21 cellular contexts compared by ENCODE assay signal in genomic region chr2:60741588-60741987, GRCh38.
"Had no signal": no experiment of that assay in that cellular context is flagged by ENCODE, and none has a peak within 500 bp of the region (broad histone marks: within the 10 kb centered on the region; RNA-seq: fewer than 3 reads in every experiment).

No MANE protein-coding gene starts in this region.

- H3K4me2 ChIP-seq: hepatocyte, smooth muscle cell had no signal

- H3K4me1 ChIP-seq: sigmoid colon, vagina had no signal

- FAIRE-seq: bronchial epithelial cell, endometrium had no signal

- H3K36me3 Mint-ChIP-seq: activated naive CD8-positive, alpha-beta T cell treated with anti-CD3 and anti-CD28 coated beads, Interleukin-2, amount 10 ng/mL, durations not matched to agents 7 days and 5 days; stimulated activated memory B cell treated with anti-CD40 and anti-IgM and Interleukin-4, amounts not matched to agents 10 μg/mL and 1 μg/mL and 100 μg/mL, for 72 hours; type B pancreatic cell had no signal

- H2AFZ ChIP-seq: hepatocyte had no signal

- H3K27me3 ChIP-seq: vagina had no signal

- H3K27ac Mint-ChIP-seq: activated naive CD4-positive, alpha-beta T cell treated with anti-CD3 and anti-CD28 coated beads for 36 hours; activated naive CD8-positive, alpha-beta T cell treated with anti-CD3 and anti-CD28 coated beads, Interleukin-2, amount 10 ng/mL, durations not matched to agents 7 days and 5 days; activated T-cell treated with anti-CD3 and anti-CD28 coated beads, Interleukin-2, amount 50 U/mL, for 72 hours; stimulated activated memory B cell treated with anti-CD40 and anti-IgM and Interleukin-4, amounts not matched to agents 10 μg/mL and 1 μg/mL and 100 μg/mL, for 72 hours; T-helper 17 cell; type B pancreatic cell had no signal

- H3K4me3 ChIP-seq: hepatocyte, sigmoid colon, smooth muscle cell, thoracic aorta, vagina had no signal

- DNase-seq: activated effector memory CD4-positive, alpha-beta T cell treated with Interleukin-2 at 50 U/mL for 16 hours; activated naive CD4-positive, alpha-beta T cell treated with anti-CD3 and anti-CD28 coated beads for 36 hours; activated naive CD8-positive, alpha-beta T cell treated with anti-CD3 and anti-CD28 coated beads, Interleukin-2, amount 10 ng/mL, durations not matched to agents 7 days and 5 days; activated T-cell treated with anti-CD3 and anti-CD28 coated beads, Interleukin-2, amount 50 U/mL, for 72 hours; cortex of kidney; foreskin melanocyte; left ventricle myocardium superior; occipital lobe; stimulated activated CD4-positive, alpha-beta T cell treated with anti-CD3 and anti-CD28 coated beads, Interleukin-15, amount 100 ng/mL, for 24 hours; SW 1271; T-helper 17 cell had no signal

- H3K9me3 Mint-ChIP-seq: activated naive CD4-positive, alpha-beta T cell treated with anti-CD3 and anti-CD28 coated beads for 36 hours; activated T-cell treated with anti-CD3 and anti-CD28 coated beads, Interleukin-2, amount 50 U/mL, for 72 hours; nephron; type B pancreatic cell had no signal

- H3K36me3 ChIP-seq: sigmoid colon, thoracic aorta, vagina had no signal

- H3K27ac ChIP-seq: hepatocyte, sigmoid colon, thoracic aorta, vagina had no signal

- H3K79me2 ChIP-seq: hepatocyte had no signal

- H3K9me3 ChIP-seq: sigmoid colon, thoracic aorta, vagina had no signal

- H3K4me1 Mint-ChIP-seq: stimulated activated memory B cell treated with anti-CD40 and anti-IgM and Interleukin-4, amounts not matched to agents 10 μg/mL and 1 μg/mL and 100 μg/mL, for 72 hours had no signal

- H3K4me3 Mint-ChIP-seq: activated naive CD4-positive, alpha-beta T cell treated with anti-CD3 and anti-CD28 coated beads for 36 hours; activated naive CD8-positive, alpha-beta T cell treated with anti-CD3 and anti-CD28 coated beads, Interleukin-2, amount 10 ng/mL, durations not matched to agents 7 days and 5 days; activated T-cell treated with anti-CD3 and anti-CD28 coated beads, Interleukin-2, amount 50 U/mL, for 72 hours; nephron; stimulated activated memory B cell treated with anti-CD40 and anti-IgM and Interleukin-4, amounts not matched to agents 10 μg/mL and 1 μg/mL and 100 μg/mL, for 72 hours; T-helper 17 cell; type B pancreatic cell had no signal

- ATAC-seq: activated T-cell treated with anti-CD3 and anti-CD28 coated beads, Interleukin-2, amount 50 U/mL, for 72 hours; left ventricle myocardium superior; stimulated activated memory B cell treated with anti-CD40 and anti-IgM and Interleukin-4, amounts not matched to agents 10 μg/mL and 1 μg/mL and 100 μg/mL, for 72 hours; T-helper 17 cell had no signal
